15 cellular contexts compared by ENCODE assay signal in the genomic region with DNA sequence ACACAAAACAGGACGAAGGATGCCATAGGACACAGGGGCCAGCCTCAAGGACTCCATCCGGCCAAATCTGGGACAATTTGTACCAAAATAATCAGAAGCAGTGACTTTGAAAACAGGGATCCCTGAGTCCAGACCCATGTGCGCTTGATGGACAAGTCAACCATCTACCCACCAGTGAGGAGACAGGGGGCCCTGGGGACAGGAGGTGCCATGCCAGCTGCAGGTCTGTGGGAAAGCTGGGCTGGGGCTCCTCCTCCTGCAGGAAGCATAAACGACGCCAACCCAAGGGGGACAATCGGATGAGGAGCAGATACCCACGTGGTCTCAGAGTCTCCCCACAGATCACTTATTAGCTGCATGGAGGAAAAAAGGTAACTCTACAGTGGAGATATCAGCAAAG. TPM values are rescaled to one million over a fixed set of nuclear protein-coding genes. Genes with fewer than 3 reads are reported as not detected.
A peak's percentile ranks its signal among the peaks of the same experiment; 100 is the strongest.
DNase-seq lines count a peak whose midpoint lies in the region; ATAC-seq and TF ChIP-seq lines count a peak whose summit lies in the region.
"Had no signal": no experiment of that assay in that cellular context is flagged by ENCODE, and none has a peak within 500 bp of the region (broad histone marks: within the 10 kb centered on the region; RNA-seq: fewer than 3 reads in every experiment).

No MANE protein-coding gene starts in this region.

- H3K4me1 Mint-ChIP-seq in activated CD4-positive, alpha-beta T cell treated with anti-CD3 and anti-CD28 coated beads for 36 hours: no peaks in the 10 kb centered on the region

- H3K27me3 Mint-ChIP-seq in activated CD4-positive, alpha-beta T cell treated with anti-CD3 and anti-CD28 coated beads for 36 hours: no peaks in the 10 kb centered on the region

- peak overlapping the region; percentile 3 for H3K27ac Mint-ChIP-seq in activated CD4-positive, alpha-beta T cell treated with anti-CD3 and anti-CD28 coated beads for 36 hours
- H3K27ac Mint-ChIP-seq: HFFc6 had no signal

- no peak for TF ChIP-seq CTCF in right atrium auricular region (IDR thresholded peaks at IDR 0.05)
- no peak for TF ChIP-seq CTCF in heart left ventricle (IDR thresholded peaks at IDR 0.05)
- TF ChIP-seq CTCF in upper lobe of right lung (IDR thresholded peaks at IDR 0.05): no peak

- intact Hi-C loops in activated CD4-positive, alpha-beta T cell treated with anti-CD3 and anti-CD28 coated beads for 36 hours (cut with DNase I, micrococcal nuclease): no loop called here
- intact Hi-C loops in heart left ventricle (cut with DNase I) (no loop called here), upper lobe of right lung (cut with DNase I) (no loop called here)

- no peak for ATAC-seq in activated CD4-positive, alpha-beta T cell treated with anti-CD3 and anti-CD28 coated beads for 36 hours
- no peak for ATAC-seq in heart left ventricle
- no peak for ATAC-seq in upper lobe of right lung

- no peaks in the 10 kb centered on the region for H3K9me3 Mint-ChIP-seq in activated CD4-positive, alpha-beta T cell treated with anti-CD3 and anti-CD28 coated beads for 36 hours (ENCODE audit: low read depth)
- H3K9me3 Mint-ChIP-seq: HFFc6 had no signal

- POLR2A ChIA-PET in activated CD4-positive, alpha-beta T cell treated with anti-CD3 and anti-CD28 coated beads for 36 hours (lab: Charles Lee): no interaction called here

- CTCF ChIA-PET in activated CD4-positive, alpha-beta T cell treated with anti-CD3 and anti-CD28 coated beads for 36 hours (lab: Charles Lee): no interaction called here

- WGBS in heart left ventricle, 4 donors: 91 to 94% (median 93%) methylated on average over 7 of the region's 7 CpGs

- H3K36me3 Mint-ChIP-seq in activated CD4-positive, alpha-beta T cell treated with anti-CD3 and anti-CD28 coated beads for 36 hours (ENCODE audit: low read depth): peaks cover 7% of the 10 kb centered on the region

- H3K9me3 ChIP-seq in right atrium auricular region: no peaks in the 10 kb centered on the region
- no peaks in the 10 kb centered on the region for H3K9me3 ChIP-seq in heart left ventricle
- no peaks in the 10 kb centered on the region for H3K9me3 ChIP-seq in upper lobe of right lung
- H3K9me3 ChIP-seq: BLaER1 had no signal

- TF ChIP-seq POLR2A in heart left ventricle (IDR thresholded peaks at IDR 0.05): no peak

- H3K4me3 Mint-ChIP-seq in activated CD4-positive, alpha-beta T cell treated with anti-CD3 and anti-CD28 coated beads for 36 hours: no peak overlapping the region
- H3K4me3 Mint-ChIP-seq: HFFc6 had no signal

- no peak for DNase-seq in activated CD4-positive, alpha-beta T cell treated with anti-CD3 and anti-CD28 coated beads for 36 hours
- DNase-seq in activated CD4-positive, alpha-beta T cell treated with anti-CD3 and anti-CD28 coated beads for 1 hour: no peak
- DNase-seq in right atrium auricular region (ENCODE audit: low spot score) (peak; percentile 43), heart left ventricle (no peak), upper lobe of right lung (peak; percentile 55), NCI-H2107 (lab: John Stamatoyannopoulos, UW) (no peak), hippocampal formation (lab: John Stamatoyannopoulos, UW) (no peak)
- DNase-seq: AML-193, DMS53, GF-D8, HCEC 1CT, HFFc6 had no signal

- H3K4me1 ChIP-seq in right atrium auricular region (peaks cover 0 to 3% of the 10 kb centered on the region in 2 donors), heart left ventricle (peaks cover 0 to 11% (median 0%) of the 10 kb centered on the region in 12 donors), upper lobe of right lung (no peaks in the 10 kb centered on the region)
- H3K4me1 ChIP-seq: BLaER1 had no signal

- H3K4me3 ChIP-seq in right atrium auricular region (no peak overlapping the region), heart left ventricle (no peak overlapping the region), upper lobe of right lung (no peak overlapping the region)
- H3K4me3 ChIP-seq: BLaER1 had no signal

- H3K36me3 ChIP-seq in right atrium auricular region: peaks cover 7% of the 10 kb centered on the region
- peaks cover 0 to 21% (median 14%) of the 10 kb centered on the region in 9 donors for H3K36me3 ChIP-seq in heart left ventricle
- H3K36me3 ChIP-seq in upper lobe of right lung: peaks cover 6% of the 10 kb centered on the region

- H3K27ac ChIP-seq in right atrium auricular region (no peak overlapping the region), heart left ventricle (no peak overlapping the region), upper lobe of right lung (no peak overlapping the region)
- H3K27ac ChIP-seq: 22Rv1, BLaER1, HL-60 had no signal

- no peaks in the 10 kb centered on the region for H3K27me3 ChIP-seq in right atrium auricular region
- H3K27me3 ChIP-seq in heart left ventricle: no peaks in the 10 kb centered on the region
- no peaks in the 10 kb centered on the region for H3K27me3 ChIP-seq in upper lobe of right lung
- H3K27me3 ChIP-seq: BLaER1 had no signal

RNA-seq across cellular contexts. Expression of gene NPHP4, which starts 50.6 kb away (rescaled TPM):
- 10 to 100 TPM; 12.9 to 14.1 TPM for total RNA-seq in activated CD4-positive, alpha-beta T cell treated with anti-CD3 and anti-CD28 coated beads for 36 hours
- total RNA-seq in right atrium auricular region (1 to 10 TPM; 3.0 to 4.3 TPM), heart left ventricle (1 to 10 TPM; 2.5 to 6.3 (median 3.6) TPM), upper lobe of right lung (14.6 TPM)
- polyA plus RNA-seq in heart left ventricle: 1 to 10 TPM; 2.1 to 3.1 TPM

Comparison
In these comparisons a context has a peak if more than half of its experiments do, and no peak if none do; other contexts are left out.
1. DNase-seq: peak in right atrium auricular region (single experiment) and upper lobe of right lung (single experiment); none in activated CD4-positive, alpha-beta T cell treated with anti-CD3 and anti-CD28 coated beads for 36 hours (single experiment), activated CD4-positive, alpha-beta T cell treated with anti-CD3 and anti-CD28 coated beads for 1 hour (single experiment), heart left ventricle (0 of 5), NCI-H2107 (single experiment) and hippocampal formation (0 of 2).